ENCODE assay signal across 13 cellular contexts in genomic region chr4:677431-678293, GRCh38. TPM values are rescaled to one million over a fixed set of nuclear protein-coding genes. Genes with fewer than 3 reads are reported as not detected.
DNase-seq lines count a peak whose midpoint lies in the region; ATAC-seq and TF ChIP-seq lines count a peak whose summit lies in the region.
"Had no signal": no experiment of that assay in that cellular context is flagged by ENCODE, and none has a peak within 500 bp of the region (broad histone marks: within the 10 kb centered on the region; RNA-seq: fewer than 3 reads in every experiment).

No MANE protein-coding gene starts in this region.

- no peak overlapping the region for H3K4me3 ChIP-seq in effector memory CD4-positive, alpha-beta T cell (ENCODE audit: insufficient read depth, low read depth, low read length, poor library complexity, severe bottlenecking)
- H3K4me3 ChIP-seq: tibial nerve had no signal

- H3K27me3 Mint-ChIP-seq in osteocyte (ENCODE audit: unreplicated experiment), result no peaks in the 10 kb centered on the region

- H3K36me3 ChIP-seq in effector memory CD4-positive, alpha-beta T cell (ENCODE audit: control insufficient read depth, insufficient read depth, low read length), result no peaks in the 10 kb centered on the region

- no peak for TF ChIP-seq CTCF in osteocyte (IDR thresholded peaks at IDR 0.05)

- DNase-seq in NCI-H2227 (lab: John Stamatoyannopoulos, UW; ENCODE audit: unreplicated experiment) (peak; percentile 9), NCI-H2227 treated with DMSO at 0.1 percent for 48 hours (lab: John Stamatoyannopoulos, UW) (no peak), HT-29 (ENCODE audit: low spot score) (peak; percentile 64), amniotic epithelial cell (ENCODE audit: low read depth) (peak; percentile 30), osteocyte (ENCODE audit: extremely low spot score, unreplicated experiment) (no peak), NCI-H2107 treated with DMSO at 0.1 percent for 48 hours (lab: John Stamatoyannopoulos, UW; ENCODE audit: unreplicated experiment) (no peak)
- no peak for DNase-seq in effector memory CD4-positive, alpha-beta T cell
- DNase-seq: activated naive CD4-positive, alpha-beta T cell treated with anti-CD3 and anti-CD28 coated beads, Interleukin-2, amount 10 ng/mL, durations not matched to agents 7 days and 5 days; NCI-H1048; T-helper 1 cell had no signal

- ATAC-seq in HG03108 (IDR thresholded peaks at IDR 0.05; ENCODE audit: unreplicated experiment), result no peak
- ATAC-seq: left lobe of liver had no signal

- H3K36me3 Mint-ChIP-seq in osteocyte (ENCODE audit: unreplicated experiment), result no peaks in the 10 kb centered on the region

- no peaks in the 10 kb centered on the region for H3K9me3 Mint-ChIP-seq in osteocyte (ENCODE audit: unreplicated experiment)
- H3K9me3 Mint-ChIP-seq: activated naive CD4-positive, alpha-beta T cell treated with anti-CD3 and anti-CD28 coated beads, Interleukin-2, amount 10 ng/mL, durations not matched to agents 7 days and 5 days had no signal

- peaks cover 14% of the 10 kb centered on the region for H3K4me1 Mint-ChIP-seq in osteocyte (ENCODE audit: unreplicated experiment)

- peak overlapping the region; percentile 32 for H3K4me3 Mint-ChIP-seq in osteocyte (ENCODE audit: unreplicated experiment)
- H3K4me3 Mint-ChIP-seq: activated naive CD4-positive, alpha-beta T cell treated with anti-CD3 and anti-CD28 coated beads, Interleukin-2, amount 10 ng/mL, durations not matched to agents 7 days and 5 days had no signal

- no peak overlapping the region for H3K27ac ChIP-seq in effector memory CD4-positive, alpha-beta T cell (ENCODE audit: insufficient read depth, low read length, poor library complexity, severe bottlenecking)
- H3K27ac ChIP-seq: tibial nerve had no signal

- H3K9me3 ChIP-seq in effector memory CD4-positive, alpha-beta T cell (ENCODE audit: control insufficient read depth, low read length), result no peaks in the 10 kb centered on the region
- H3K9me3 ChIP-seq: tibial nerve had no signal

- no peak overlapping the region for H3K27ac Mint-ChIP-seq in osteocyte (ENCODE audit: unreplicated experiment)

- no peaks in the 10 kb centered on the region for H3K27me3 ChIP-seq in effector memory CD4-positive, alpha-beta T cell (replicated peaks; ENCODE audit: control insufficient read depth, insufficient read depth, low read length, poor library complexity, severe bottlenecking)
- H3K27me3 ChIP-seq: tibial nerve had no signal

- peaks cover 25% of the 10 kb centered on the region for H3K4me1 ChIP-seq in effector memory CD4-positive, alpha-beta T cell (ENCODE audit: control insufficient read depth, insufficient read depth, low read length, poor library complexity, severe bottlenecking)

RNA-seq across cellular contexts. Expression of gene MYL5, which starts 3.3 kb away (rescaled TPM):
- total RNA-seq in HT-29 (2014; rRNA removed; shearing (Covaris generic)), result 10.9 and 12.6 TPM in 2 replicates
- 32.2 and 32.3 TPM in 2 replicates for total RNA-seq in osteocyte

RNA-seq across cellular contexts. Expression of gene ATP5ME, which starts 3.6 kb away (rescaled TPM):
- 378 and 389 TPM in 2 replicates for total RNA-seq in HT-29 (2014; rRNA removed; shearing (Covaris generic))
- total RNA-seq in osteocyte, result 261 and 271 TPM in 2 replicates

RNA-seq across cellular contexts. Expression of gene SLC49A3, which starts 11.3 kb away (rescaled TPM):
- 0.56 TPM in 1 of 2 replicates, not detected in the other for total RNA-seq in HT-29 (2014; rRNA removed; shearing (Covaris generic))
- 0.31 and 0.67 TPM in 2 replicates for total RNA-seq in osteocyte

RNA-seq across cellular contexts. Expression of gene PCGF3, which starts 28.0 kb away (rescaled TPM):
- total RNA-seq in HT-29 (2014; rRNA removed; shearing (Covaris generic)), result 48.6 and 64.9 TPM in 2 replicates
- total RNA-seq in osteocyte, result 69.8 and 70.0 TPM in 2 replicates

RNA-seq across cellular contexts. Expression of gene PDE6B, which starts 52.3 kb away (rescaled TPM):
- total RNA-seq in HT-29 (2014; rRNA removed; shearing (Covaris generic)), result not detected in 2 replicates
- total RNA-seq in osteocyte, result 1.6 TPM in 2 replicates

Comparison
In these comparisons a context has a peak if more than half of its experiments do, and no peak if none do; other contexts are left out.
1. DNase-seq: peak in NCI-H2227 (single experiment), HT-29 (single experiment) and amniotic epithelial cell (single experiment); none in NCI-H2227 treated with DMSO at 0.1 percent for 48 hours (single experiment), osteocyte (single experiment), effector memory CD4-positive, alpha-beta T cell (0 of 3) and NCI-H2107 treated with DMSO at 0.1 percent for 48 hours (single experiment).